ENCODE assay signal across 1 cellular context in genomic region chr16:83682126-83682857, GRCh38.
TF ChIP-seq lines count a peak whose summit lies in the region.

No MANE protein-coding gene starts in this region.

TF ChIP-seq in IMR-90, 13 proteins besides CTCF, POLR2A, EP300 and RAD21:
- TF ChIP-seq RCOR1 (IDR thresholded peaks at IDR 0.05; ENCODE audit: insufficient replicate concordance, low read length) (no peak), RFX5 (IDR thresholded peaks at IDR 0.05; ENCODE audit: low read depth, low read length) (no peak), SMC3 (IDR thresholded peaks at IDR 0.05; ENCODE audit: low read depth, low read length) (no peak), MAZ (IDR thresholded peaks at IDR 0.05; ENCODE audit: borderline replicate concordance, low read depth, low read length) (no peak), ELK1 (IDR thresholded peaks at IDR 0.05; ENCODE audit: borderline replicate concordance, low read depth, low read length) (no peak)
